13 cellular contexts compared by ENCODE assay signal in the genomic region with DNA sequence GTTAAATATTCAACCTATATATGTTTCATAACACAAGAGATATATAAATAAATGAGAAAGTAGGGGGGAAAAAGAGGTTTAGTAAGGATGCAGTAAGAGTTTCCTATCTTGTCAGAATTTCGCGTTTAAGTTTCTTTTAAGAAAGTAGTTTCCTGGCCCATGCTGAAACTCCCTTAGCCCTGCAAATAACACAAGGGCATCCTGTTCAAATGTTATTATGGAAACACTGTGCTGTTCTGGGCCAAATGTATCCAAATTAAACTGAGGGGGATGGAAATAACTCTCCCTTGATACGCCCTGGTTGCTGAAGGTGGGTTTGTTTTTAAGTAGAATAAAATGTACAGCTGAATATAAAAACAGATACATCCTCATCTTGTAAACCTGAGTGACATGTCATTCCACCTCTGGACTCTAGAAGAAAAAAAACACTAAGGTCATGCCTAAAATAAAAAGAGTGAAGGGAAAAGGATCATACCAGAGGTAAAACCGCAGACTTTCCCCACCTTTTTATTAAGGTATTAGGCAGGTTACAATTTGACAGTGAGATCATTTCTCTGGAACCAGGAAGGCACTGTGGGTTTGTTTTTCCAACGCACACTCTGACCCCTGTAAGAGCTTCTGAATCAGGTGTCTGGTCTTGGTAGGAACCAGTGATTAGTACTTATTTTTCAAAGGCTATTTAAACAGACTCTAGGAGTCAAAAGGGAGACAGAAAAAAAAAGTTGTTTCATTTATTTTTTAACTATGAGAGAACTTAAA. TPM values are rescaled to one million over a fixed set of nuclear protein-coding genes. Genes with fewer than 3 reads are reported as not detected.
DNase-seq lines count a peak whose midpoint lies in the region; ATAC-seq, FAIRE-seq and TF ChIP-seq lines count a peak whose summit lies in the region.
"Had no signal": no experiment of that assay in that cellular context is flagged by ENCODE, and none has a peak within 500 bp of the region (broad histone marks: within the 10 kb centered on the region; RNA-seq: fewer than 3 reads in every experiment).

No MANE protein-coding gene starts in this region.

- peak overlapping the region; percentile 61 for H3K4me3 ChIP-seq in CD4-positive, CD25-positive, alpha-beta regulatory T cell (ENCODE audit: low read depth, low read length)
- H3K4me3 ChIP-seq: dorsolateral prefrontal cortex, SK-N-MC had no signal

- peak overlapping the region; percentile 61 to 77 (median 64) for H3K4me3 Mint-ChIP-seq in CD4-positive, CD25-positive, alpha-beta regulatory T cell
- peak overlapping the region; percentile 55 for H3K4me3 Mint-ChIP-seq in activated naive CD8-positive, alpha-beta T cell treated with anti-CD3 and anti-CD28 coated beads for 36 hours
- no peak overlapping the region for H3K4me3 Mint-ChIP-seq in nephron

- H3K4me1 Mint-ChIP-seq in CD4-positive, CD25-positive, alpha-beta regulatory T cell: peaks cover 70 to 97% (median 91%) of the 10 kb centered on the region in 4 donors
- peaks cover 85% of the 10 kb centered on the region for H3K4me1 Mint-ChIP-seq in activated naive CD8-positive, alpha-beta T cell treated with anti-CD3 and anti-CD28 coated beads for 36 hours
- peaks cover 54% of the 10 kb centered on the region for H3K4me1 Mint-ChIP-seq in nephron

- ATAC-seq in CD4-positive, CD25-positive, alpha-beta regulatory T cell (ENCODE audit: low read depth in 2 of 2): no peak
- ATAC-seq in omental fat pad (ENCODE audit: low FRiP score) (no peak), left cardiac atrium (no peak)
- ATAC-seq: HepG2 had no signal

- peaks cover 48% of the 10 kb centered on the region for H3K36me3 Mint-ChIP-seq in CD4-positive, CD25-positive, alpha-beta regulatory T cell
- H3K36me3 Mint-ChIP-seq in activated naive CD8-positive, alpha-beta T cell treated with anti-CD3 and anti-CD28 coated beads for 36 hours: peaks cover 74% of the 10 kb centered on the region
- peaks cover 7% of the 10 kb centered on the region for H3K36me3 Mint-ChIP-seq in nephron (ENCODE audit: low read depth)

- peak overlapping the region; percentile 65 for H3K27ac ChIP-seq in CD4-positive, CD25-positive, alpha-beta regulatory T cell (ENCODE audit: insufficient read depth, low read length, poor library complexity, severe bottlenecking)
- H3K27ac ChIP-seq: SK-N-MC had no signal

- H3K27me3 ChIP-seq in CD4-positive, CD25-positive, alpha-beta regulatory T cell (ENCODE audit: control insufficient read depth, insufficient read depth, low read length): no peaks in the 10 kb centered on the region
- H3K27me3 ChIP-seq: dorsolateral prefrontal cortex had no signal

- intact Hi-C loops in left cardiac atrium (cut with DNase I): no loop called here

- H3K27me3 Mint-ChIP-seq in CD4-positive, CD25-positive, alpha-beta regulatory T cell: no peaks in the 10 kb centered on the region
- H3K27me3 Mint-ChIP-seq in activated naive CD8-positive, alpha-beta T cell treated with anti-CD3 and anti-CD28 coated beads for 36 hours: no peaks in the 10 kb centered on the region
- H3K27me3 Mint-ChIP-seq in nephron (ENCODE audit: low read depth): no peaks in the 10 kb centered on the region

- peaks cover 82% of the 10 kb centered on the region for H3K4me1 ChIP-seq in CD4-positive, CD25-positive, alpha-beta regulatory T cell (ENCODE audit: control insufficient read depth, insufficient read depth, low read length, poor library complexity, severe bottlenecking)

- H3K9me3 Mint-ChIP-seq in CD4-positive, CD25-positive, alpha-beta regulatory T cell: no peaks in the 10 kb centered on the region
- H3K9me3 Mint-ChIP-seq in activated naive CD8-positive, alpha-beta T cell treated with anti-CD3 and anti-CD28 coated beads for 36 hours: no peaks in the 10 kb centered on the region
- H3K9me3 Mint-ChIP-seq in nephron: no peaks in the 10 kb centered on the region

- peak overlapping the region; percentile 63 to 86 (median 71) for H3K27ac Mint-ChIP-seq in CD4-positive, CD25-positive, alpha-beta regulatory T cell
- H3K27ac Mint-ChIP-seq in activated naive CD8-positive, alpha-beta T cell treated with anti-CD3 and anti-CD28 coated beads for 36 hours: peak overlapping the region; percentile 96
- peak overlapping the region; percentile 62 to 86 (median 76) for H3K27ac Mint-ChIP-seq in nephron

- H3K9me3 ChIP-seq in CD4-positive, CD25-positive, alpha-beta regulatory T cell (ENCODE audit: control insufficient read depth in 2 of 2, low read length in 2 of 2): no peaks in the 10 kb centered on the region

- peaks cover 20% of the 10 kb centered on the region for H3K36me3 ChIP-seq in CD4-positive, CD25-positive, alpha-beta regulatory T cell (ENCODE audit: control insufficient read depth, insufficient read depth, low read length)

- DNase-seq in CD4-positive, CD25-positive, alpha-beta regulatory T cell: no peak
- DNase-seq in activated naive CD8-positive, alpha-beta T cell treated with anti-CD3 and anti-CD28 coated beads for 36 hours: no peak
- no peak for DNase-seq in effector CD8-positive, alpha-beta T cell (lab: John Stamatoyannopoulos, UW)
- DNase-seq in HTR-8/SVneo (ENCODE audit: insufficient read length, low spot score) (no peak), omental fat pad (ENCODE audit: low spot score) (no peak), left cardiac atrium (no peak)
- DNase-seq: dorsolateral prefrontal cortex, foreskin melanocyte, right cardiac atrium had no signal

- TF ChIP-seq CTCF in GM12872 (IDR thresholded peaks at IDR 0.05; ENCODE audit: insufficient read depth, low read depth, low read length) (0 out of 3 replicates have a peak, but pooled peaks have one; percentile 7), nephron (IDR thresholded peaks at IDR 0.05; ENCODE audit: unreplicated experiment in 3 of 3) (no peak), omental fat pad (IDR thresholded peaks at IDR 0.05) (no peak)

- no peak for FAIRE-seq in HTR-8/SVneo (lab: Jason Lieb, UNC)
- FAIRE-seq: HepG2 had no signal

RNA-seq across cellular contexts. Expression of a gene that starts 16.7 kb away (rescaled TPM):
- total RNA-seq in CD4-positive, CD25-positive, alpha-beta regulatory T cell: 125 TPM
- 10 to 100 TPM; 19.1 to 39.0 (median 29.5) TPM for polyA plus RNA-seq in CD4-positive, CD25-positive, alpha-beta regulatory T cell
- total RNA-seq in activated naive CD8-positive, alpha-beta T cell treated with anti-CD3 and anti-CD28 coated beads for 36 hours: 10 to 100 TPM; 62.8 to 67.3 TPM
- total RNA-seq in omental fat pad: 10 to 100 TPM; 18.4 to 84.5 (median 30.2) TPM
- 10 to 100 TPM; 10.1 to 11.6 TPM for total RNA-seq in left cardiac atrium

Comparison
In these comparisons a context has a peak if more than half of its experiments do, and no peak if none do; other contexts are left out.
1. H3K4me3 Mint-ChIP-seq: peak in CD4-positive, CD25-positive, alpha-beta regulatory T cell (4 of 4) and activated naive CD8-positive, alpha-beta T cell treated with anti-CD3 and anti-CD28 coated beads for 36 hours (single experiment); none in nephron (0 of 3).
2. Peak in every context shown above with its lines, with median percentiles within 50 percentile points of each other: H3K27ac Mint-ChIP-seq.